10 cellular contexts compared by ENCODE assay signal in genomic region chr11:70159612-70160570, GRCh38. TPM values are rescaled to one million over a fixed set of nuclear protein-coding genes. Genes with fewer than 3 reads are reported as not detected.
A peak's percentile ranks its signal among the peaks of the same experiment; 100 is the strongest.
DNase-seq lines count a peak whose midpoint lies in the region; ATAC-seq and TF ChIP-seq lines count a peak whose summit lies in the region.
"Had no signal": no experiment of that assay in that cellular context is flagged by ENCODE, and none has a peak within 500 bp of the region (broad histone marks: within the 10 kb centered on the region; RNA-seq: fewer than 3 reads in every experiment).

No MANE protein-coding gene starts in this region.

- 23 to 30% methylated on average over 17 to 21 of the region's 24 CpGs for WGBS in lower leg skin, 2 donors

- H3K4me3 ChIP-seq in AG09309 (ENCODE audit: control insufficient read depth, low read depth, low read length) (no peak overlapping the region), astrocyte of the spinal cord (ENCODE audit: low read depth, low read length) (no peak overlapping the region), lower leg skin (ENCODE audit: low read depth, poor library complexity, severe bottlenecking) (no peak overlapping the region)

- peak; percentile 44 for DNase-seq in AG09309 (ENCODE audit: low read depth)
- peak; percentile 71 for DNase-seq in HS-27A (ENCODE audit: low read depth)
- DNase-seq in astrocyte of the spinal cord (ENCODE audit: low read depth, low spot score) = peak; percentile 42
- DNase-seq in lower leg skin (ENCODE audit: low spot score in 2 of 2) = peak; percentile 73 to 93
- DNase-seq in stimulated activated CD4-positive, alpha-beta T cell treated with anti-CD3 and anti-CD28 coated beads, Interleukin-2, amount 100 ng/mL, for 48 hours = no peak
- no peak for DNase-seq in occipital lobe (lab: John Stamatoyannopoulos, UW)
- no peak for DNase-seq in activated naive CD4-positive, alpha-beta T cell treated with anti-CD3 and anti-CD28 coated beads, Interleukin-2, amount 50 U/mL, for 16 hours
- DNase-seq: activated T-cell treated with anti-CD3 and anti-CD28 coated beads for 4 hours; stimulated activated naive CD4-positive, alpha-beta T cell treated with Interleukin-2 at 50 U/mL for 16 hours had no signal

- TF ChIP-seq CTCF in AG09309 (IDR thresholded peaks at IDR 0.05; ENCODE audit: control insufficient read depth, insufficient read depth, low read depth, low read length, missing control alignments) = no peak
- no peak for TF ChIP-seq CTCF in astrocyte of the spinal cord (IDR thresholded peaks at IDR 0.05; ENCODE audit: low read depth, low read length)
- TF ChIP-seq CTCF in lower leg skin (IDR thresholded peaks at IDR 0.05) = no peak

- TF ChIP-seq POLR2A in lower leg skin (IDR thresholded peaks at IDR 0.05) = no peak

- no peak for ATAC-seq in GM18519 (IDR thresholded peaks at IDR 0.05; ENCODE audit: low FRiP score, unreplicated experiment)

- in situ Hi-C loops in astrocyte of the spinal cord (cut with HindIII; ENCODE audit: low sequenced_read_pairs) = no loop called here

- intact Hi-C loops in lower leg skin (cut with DNase I; ENCODE audit: low total_unique reads) = no loop called here

RNA-seq across cellular contexts. Expression of gene FADD, which starts 43.2 kb away (rescaled TPM):
- total RNA-seq in lower leg skin (10 to 100 TPM; 17.9 to 24.5 (median 21.0) TPM), occipital lobe (16.1 TPM)

Comparison
In these comparisons a context has a peak if more than half of its experiments do, and no peak if none do; other contexts are left out.
1. DNase-seq: peak in AG09309 (single experiment), HS-27A (single experiment), astrocyte of the spinal cord (single experiment) and lower leg skin (2 of 2); none in stimulated activated CD4-positive, alpha-beta T cell treated with anti-CD3 and anti-CD28 coated beads, Interleukin-2, amount 100 ng/mL, for 48 hours (0 of 2), occipital lobe (single experiment) and activated naive CD4-positive, alpha-beta T cell treated with anti-CD3 and anti-CD28 coated beads, Interleukin-2, amount 50 U/mL, for 16 hours (single experiment).